In genomic region chrX:1159515-1159914, GRCh38 we compare ENCODE assay signal across 2 cellular contexts.
TF ChIP-seq lines count a peak whose summit lies in the region.

No MANE protein-coding gene starts in this region.

TF ChIP-seq in K562, 482 proteins besides CTCF, POLR2A, EP300 and RAD21:
- TF ChIP-seq KDM1A (IDR thresholded peaks at IDR 0.05) (no peak), ARID4B (CRISPR knock-in tag; IDR thresholded peaks at IDR 0.05) (no peak)

TF ChIP-seq in HepG2, 621 proteins besides CTCF, POLR2A, EP300 and RAD21:
- TF ChIP-seq SKIL (CRISPR knock-in tag; IDR thresholded peaks at IDR 0.05; ENCODE audit: borderline replicate concordance): no peak
- no peak for TF ChIP-seq ZNF512 (CRISPR knock-in tag; IDR thresholded peaks at IDR 0.05)
- TF ChIP-seq CEBPG (CRISPR knock-in tag; IDR thresholded peaks at IDR 0.05): no peak
- TF ChIP-seq ATF1 (CRISPR knock-in tag; IDR thresholded peaks at IDR 0.05): no peak
- TF ChIP-seq GLMP (CRISPR knock-in tag; IDR thresholded peaks at IDR 0.05; ENCODE audit: borderline replicate concordance): no peak
- no peak for TF ChIP-seq ZMYM4 (CRISPR knock-in tag; IDR thresholded peaks at IDR 0.05)
- TF ChIP-seq MEIS1 (CRISPR knock-in tag; IDR thresholded peaks at IDR 0.05; ENCODE audit: borderline replicate concordance): no peak
- no peak for TF ChIP-seq ZKSCAN5 (CRISPR knock-in tag; IDR thresholded peaks at IDR 0.05)
- TF ChIP-seq HNF4A (CRISPR knock-in tag; IDR thresholded peaks at IDR 0.05): no peak
